20 cellular contexts compared by ENCODE assay signal in genomic region chr13:113897966-113898365, GRCh38. TPM values are rescaled to one million over a fixed set of nuclear protein-coding genes. Genes with fewer than 3 reads are reported as not detected.
DNase-seq lines count a peak whose midpoint lies in the region; ATAC-seq, FAIRE-seq and TF ChIP-seq lines count a peak whose summit lies in the region.
"Had no signal": no experiment of that assay in that cellular context is flagged by ENCODE, and none has a peak within 500 bp of the region (broad histone marks: within the 10 kb centered on the region; RNA-seq: fewer than 3 reads in every experiment).

No MANE protein-coding gene starts in this region.

- dilution Hi-C loops in keratinocyte (cut with MboI; ENCODE audit: extremely low pct_ligation_motif_present, low sequenced_read_pairs) = no loop called here

- no peak for TF ChIP-seq CTCF in HFFc6 (IDR thresholded peaks at IDR 0.05)
- TF ChIP-seq CTCF in astrocyte (IDR thresholded peaks at IDR 0.05; ENCODE audit: insufficient read depth, low read depth, low read length) = no peak
- no peak for TF ChIP-seq CTCF in keratinocyte (optimal IDR thresholded peaks at IDR 0.05 in 1 of 3, IDR thresholded peaks at IDR 0.05 in 1 of 3, conservative IDR thresholded peaks at IDR 0.05 in 1 of 3; ENCODE audit: extremely low read depth in 1 of 3, insufficient read depth in 2 of 3, low read length in 3 of 3)
- no peak for TF ChIP-seq CTCF in thyroid gland (IDR thresholded peaks at IDR 0.05)
- TF ChIP-seq CTCF in suprapubic skin (IDR thresholded peaks at IDR 0.05) = no peak

- H3K27ac Mint-ChIP-seq in HFFc6 (peak overlapping the region; percentile 98), astrocyte (ENCODE audit: unreplicated experiment) (peak overlapping the region; percentile 100)
- H3K27ac Mint-ChIP-seq: activated naive CD8-positive, alpha-beta T cell treated with anti-CD3 and anti-CD28 coated beads for 36 hours; CD8-positive, alpha-beta memory T cell; effector memory CD8-positive, alpha-beta T cell; nephron progenitor cell; T-helper 17 cell had no signal

- no peaks in the 10 kb centered on the region for H4K20me1 ChIP-seq in astrocyte (ENCODE audit: insufficient read depth, low read length)
- no peaks in the 10 kb centered on the region for H4K20me1 ChIP-seq in keratinocyte (ENCODE audit: control insufficient read depth, extremely low read depth, insufficient read depth, low read length)

- H3K9me3 ChIP-seq in astrocyte (ENCODE audit: insufficient read depth, low read depth, low read length) (no peaks in the 10 kb centered on the region), keratinocyte (ENCODE audit: control insufficient read depth, low read depth, low read length) (no peaks in the 10 kb centered on the region), thyroid gland (no peaks in the 10 kb centered on the region), suprapubic skin (no peaks in the 10 kb centered on the region)

- DNase-seq in HFFc6 (no peak), astrocyte (ENCODE audit: low read depth) (peak; percentile 62), keratinocyte (ENCODE audit: low read depth, low spot score) (no peak), thyroid gland (peak; percentile 68 to 73), suprapubic skin (ENCODE audit: low spot score in 2 of 2) (no peak), NCI-H1048 (lab: John Stamatoyannopoulos, UW) (no peak), sciatic nerve (ENCODE audit: low spot score) (no peak)
- DNase-seq: activated CD4-positive, alpha-beta T cell treated with anti-CD3 and anti-CD28 coated beads for 48 hours; activated naive CD8-positive, alpha-beta T cell treated with anti-CD3 and anti-CD28 coated beads for 36 hours; CD8-positive, alpha-beta memory T cell; effector memory CD8-positive, alpha-beta T cell; left colon; MG63; NCI-H1417 treated with DMSO at 0.1 percent for 48 hours; NCI-H526; nephron progenitor cell; SHP77 treated with DMSO at 0.1 percent for 48 hours; substantia nigra; T-helper 17 cell had no signal

- no peaks in the 10 kb centered on the region for H3K79me2 ChIP-seq in astrocyte (ENCODE audit: insufficient read depth, low read length)
- no peaks in the 10 kb centered on the region for H3K79me2 ChIP-seq in keratinocyte (ENCODE audit: control insufficient read depth, insufficient read depth, low read length)

- H3K4me1 ChIP-seq in astrocyte (ENCODE audit: insufficient read depth, low read length) (peaks cover 26% of the 10 kb centered on the region), keratinocyte (ENCODE audit: control insufficient read depth, extremely low read depth, insufficient read depth, low read length) (peaks cover 28% of the 10 kb centered on the region), thyroid gland (peaks cover 18 to 21% of the 10 kb centered on the region in 2 donors), suprapubic skin (no peaks in the 10 kb centered on the region)

- no peaks in the 10 kb centered on the region for H3K9me1 ChIP-seq in keratinocyte (ENCODE audit: control insufficient read depth, extremely low read depth, insufficient read depth, low read length)

- no peak for TF ChIP-seq EP300 in suprapubic skin (IDR thresholded peaks at IDR 0.05)

- H3K27me3 Mint-ChIP-seq in HFFc6 (ENCODE audit: insufficient read depth) (peaks cover 2% of the 10 kb centered on the region; the same call in 1 of the 2 replicates), astrocyte (ENCODE audit: low read depth, unreplicated experiment) (no peaks in the 10 kb centered on the region)

- FAIRE-seq in astrocyte (lab: Jason Lieb, UNC) (no peak), keratinocyte (lab: Jason Lieb, UNC) (no peak)
- FAIRE-seq: GM12878 had no signal

- H3K27me3 ChIP-seq in astrocyte (ENCODE audit: insufficient read depth, low read length) (no peaks in the 10 kb centered on the region), keratinocyte (ENCODE audit: control insufficient read depth, extremely low read depth, insufficient read depth, low read length) (no peaks in the 10 kb centered on the region), thyroid gland (no peaks in the 10 kb centered on the region), suprapubic skin (no peaks in the 10 kb centered on the region)
- H3K27me3 ChIP-seq: MG63 had no signal

- no peaks in the 10 kb centered on the region for H3K36me3 ChIP-seq in astrocyte (ENCODE audit: insufficient read depth, low read length)
- H3K36me3 ChIP-seq in keratinocyte (ENCODE audit: control insufficient read depth in 2 of 2, extremely low read depth in 1 of 2, insufficient read depth in 2 of 2, low read length in 2 of 2) = no peaks in the 10 kb centered on the region
- H3K36me3 ChIP-seq in thyroid gland = no peaks in the 10 kb centered on the region
- no peaks in the 10 kb centered on the region for H3K36me3 ChIP-seq in suprapubic skin

- ATAC-seq in sciatic nerve = no peak
- ATAC-seq: effector memory CD8-positive, alpha-beta T cell; GM12878; left colon; T-helper 17 cell had no signal

- peaks cover 54% of the 10 kb centered on the region for H3K4me1 Mint-ChIP-seq in HFFc6 (ENCODE audit: low read depth)
- H3K4me1 Mint-ChIP-seq in astrocyte (ENCODE audit: low read depth, unreplicated experiment) = peaks cover 42% of the 10 kb centered on the region
- H3K4me1 Mint-ChIP-seq: activated naive CD8-positive, alpha-beta T cell treated with anti-CD3 and anti-CD28 coated beads for 36 hours; CD8-positive, alpha-beta memory T cell; T-helper 17 cell had no signal

- H3K36me3 Mint-ChIP-seq in HFFc6 (ENCODE audit: low read depth) = peaks cover 34% of the 10 kb centered on the region
- H3K36me3 Mint-ChIP-seq in astrocyte (ENCODE audit: low read depth, unreplicated experiment) = peaks cover under 1% of the 10 kb centered on the region
- H3K36me3 Mint-ChIP-seq: activated naive CD8-positive, alpha-beta T cell treated with anti-CD3 and anti-CD28 coated beads for 36 hours had no signal

- H3K9ac ChIP-seq in astrocyte (ENCODE audit: low read length) = peak overlapping the region; percentile 66
- H3K9ac ChIP-seq in keratinocyte (ENCODE audit: control insufficient read depth, extremely low read depth, insufficient read depth, low read length) = peak overlapping the region; percentile 29

- H3K9me3 Mint-ChIP-seq in HFFc6 = peaks cover 10% of the 10 kb centered on the region
- H3K9me3 Mint-ChIP-seq in astrocyte (ENCODE audit: unreplicated experiment) = peaks cover 3% of the 10 kb centered on the region
- H3K9me3 Mint-ChIP-seq: activated naive CD8-positive, alpha-beta T cell treated with anti-CD3 and anti-CD28 coated beads for 36 hours; CD8-positive, alpha-beta memory T cell; effector memory CD8-positive, alpha-beta T cell had no signal

- H3K4me3 ChIP-seq in astrocyte (ENCODE audit: insufficient read depth, low read depth, low read length) (no peak overlapping the region), keratinocyte (ENCODE audit: control insufficient read depth in 2 of 3, extremely low read depth in 1 of 3, insufficient read depth in 2 of 3, low read depth in 1 of 3, low read length in 3 of 3) (no peak overlapping the region), thyroid gland (replicated peaks in 1 of 3) (no peak overlapping the region), suprapubic skin (no peak overlapping the region)
- H3K4me3 ChIP-seq: GM12878, MG63 had no signal

- H2AFZ ChIP-seq in astrocyte (ENCODE audit: low read depth, low read length) (no peak overlapping the region), keratinocyte (ENCODE audit: control insufficient read depth, low read length) (no peak overlapping the region)

- H3K27ac ChIP-seq in astrocyte (ENCODE audit: low read depth, low read length) (peak overlapping the region; percentile 93), keratinocyte (ENCODE audit: control insufficient read depth, insufficient read depth, low read length) (peak overlapping the region; percentile 87), thyroid gland (peak overlapping the region; percentile 47 to 72 (median 53)), suprapubic skin (no peak overlapping the region)

- TF ChIP-seq POLR2A in thyroid gland (IDR thresholded peaks at IDR 0.05) (peak in 1 of 2 donors; percentile 31), suprapubic skin (IDR thresholded peaks at IDR 0.05) (no peak)

- no peak overlapping the region for H3K4me3 Mint-ChIP-seq in HFFc6
- no peak overlapping the region for H3K4me3 Mint-ChIP-seq in astrocyte (ENCODE audit: unreplicated experiment)
- H3K4me3 Mint-ChIP-seq: activated naive CD8-positive, alpha-beta T cell treated with anti-CD3 and anti-CD28 coated beads for 36 hours; CD8-positive, alpha-beta memory T cell; effector memory CD8-positive, alpha-beta T cell; nephron progenitor cell; T-helper 17 cell had no signal

- intact Hi-C loops in thyroid gland (cut with DNase I) = no loop called here
- intact Hi-C loops in sciatic nerve (cut with DNase I) = no loop called here

- peak overlapping the region; percentile 69 for H3K4me2 ChIP-seq in astrocyte (ENCODE audit: low read length)
- peak overlapping the region; percentile 49 for H3K4me2 ChIP-seq in keratinocyte (ENCODE audit: control insufficient read depth, extremely low read depth, insufficient read depth, low read depth, low read length)

- WGBS in thyroid gland, 2 donors = 64 to 75% methylated on average over 4 of the region's 4 CpGs
- 85% methylated on average over 4 of the region's 4 CpGs for WGBS in suprapubic skin

RNA-seq across cellular contexts. Expression of gene GAS6, which starts 34.1 kb away (rescaled TPM):
- total RNA-seq in HFFc6 (2021; fragmentation: NEBNext Ultra II Directional; extraction: Animal tissue kit (Norgen Biotek cat#: 25700)) = 100 to 1,000 TPM; 669 to 813 (median 715) TPM
- total RNA-seq in astrocyte (252 and 287 TPM in 2 replicates), thyroid gland (100 to 1,000 TPM; 145 to 197 (median 173) TPM), suprapubic skin (100 to 1,000 TPM; 175 to 286 (median 224) TPM), sciatic nerve (302 TPM)
- polyA plus RNA-seq in keratinocyte = 163 to 267 TPM (median 166 TPM) in 3 replicates
- 97.3 TPM for polyA plus RNA-seq in keratinocyte (2011; ENCODE audit: low read depth)
- 121 and 265 TPM in 2 replicates for polyA plus RNA-seq in keratinocyte (2011; cell fraction: cytosol; rRNA removed)
- polyA plus RNA-seq in keratinocyte (2011; cell fraction: nucleus; rRNA removed) = 353 and 513 TPM in 2 replicates
- 57.5 and 273 TPM in 2 replicates for polyA plus RNA-seq in keratinocyte (2012; ENCODE audit: low replicate concordance)
- 77.0 to 179 TPM (median 83.9 TPM) in 3 replicates for polyA minus RNA-seq in keratinocyte
- 246 TPM for polyA minus RNA-seq in keratinocyte (2011; cell fraction: cytosol; rRNA and poly(A)+ RNA removed)
- polyA minus RNA-seq in keratinocyte (2011; cell fraction: nucleus; rRNA and poly(A)+ RNA removed) = 176 and 206 TPM in 2 replicates

Comparison
In these comparisons a context has a peak if more than half of its experiments do, and no peak if none do; other contexts are left out.
1. DNase-seq: peak in astrocyte (single experiment) and thyroid gland (2 of 2); none in HFFc6 (single experiment), keratinocyte (single experiment), suprapubic skin (0 of 2), NCI-H1048 (single experiment) and sciatic nerve (single experiment).